ENCODE assay signal across 1 cellular context in the genomic region with DNA sequence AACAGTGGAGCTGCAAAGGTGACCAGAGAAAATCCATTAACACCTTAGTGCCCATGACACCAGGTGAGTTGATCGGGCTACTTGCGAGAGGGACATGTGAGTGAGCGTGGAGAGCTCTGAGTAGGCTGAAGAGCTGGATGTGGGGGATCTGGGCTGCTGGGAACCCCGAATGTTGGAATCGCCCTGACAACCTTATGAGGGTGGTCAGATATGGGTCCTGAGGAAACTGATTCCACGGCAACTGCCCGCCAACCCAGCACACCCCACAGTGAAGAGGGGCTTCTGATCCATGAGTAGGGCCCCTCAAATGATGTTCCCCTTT.
TF ChIP-seq lines count a peak whose summit lies in the region.

No MANE protein-coding gene starts in this region.

TF ChIP-seq in K562, 482 proteins besides CTCF, POLR2A, EP300 and RAD21 (continued from another document and continues in another):
- TF ChIP-seq ZNF707 (CRISPR knock-in tag; conservative IDR thresholded peaks at IDR 0.05), result no peak
- no peak for TF ChIP-seq MTA3 (IDR thresholded peaks at IDR 0.05; ENCODE audit: borderline replicate concordance)
- TF ChIP-seq, protein P1, sequence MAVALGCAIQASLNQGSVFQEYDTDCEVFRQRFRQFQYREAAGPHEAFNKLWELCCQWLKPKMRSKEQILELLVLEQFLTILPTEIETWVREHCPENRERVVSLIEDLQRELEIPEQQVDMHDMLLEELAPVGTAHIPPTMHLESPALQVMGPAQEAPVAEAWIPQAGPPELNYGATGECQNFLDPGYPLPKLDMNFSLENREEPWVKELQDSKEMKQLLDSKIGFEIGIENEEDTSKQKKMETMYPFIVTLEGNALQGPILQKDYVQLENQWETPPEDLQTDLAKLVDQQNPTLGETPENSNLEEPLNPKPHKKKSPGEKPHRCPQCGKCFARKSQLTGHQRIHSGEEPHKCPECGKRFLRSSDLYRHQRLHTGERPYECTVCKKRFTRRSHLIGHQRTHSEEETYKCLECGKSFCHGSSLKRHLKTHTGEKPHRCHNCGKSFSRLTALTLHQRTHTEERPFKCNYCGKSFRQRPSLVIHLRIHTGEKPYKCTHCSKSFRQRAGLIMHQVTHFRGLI (CRISPR knock-in tag; IDR thresholded peaks at IDR 0.05), result no peak
- TF ChIP-seq, protein P2, sequence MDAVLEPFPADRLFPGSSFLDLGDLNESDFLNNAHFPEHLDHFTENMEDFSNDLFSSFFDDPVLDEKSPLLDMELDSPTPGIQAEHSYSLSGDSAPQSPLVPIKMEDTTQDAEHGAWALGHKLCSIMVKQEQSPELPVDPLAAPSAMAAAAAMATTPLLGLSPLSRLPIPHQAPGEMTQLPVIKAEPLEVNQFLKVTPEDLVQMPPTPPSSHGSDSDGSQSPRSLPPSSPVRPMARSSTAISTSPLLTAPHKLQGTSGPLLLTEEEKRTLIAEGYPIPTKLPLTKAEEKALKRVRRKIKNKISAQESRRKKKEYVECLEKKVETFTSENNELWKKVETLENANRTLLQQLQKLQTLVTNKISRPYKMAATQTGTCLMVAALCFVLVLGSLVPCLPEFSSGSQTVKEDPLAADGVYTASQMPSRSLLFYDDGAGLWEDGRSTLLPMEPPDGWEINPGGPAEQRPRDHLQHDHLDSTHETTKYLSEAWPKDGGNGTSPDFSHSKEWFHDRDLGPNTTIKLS (IDR thresholded peaks at IDR 0.05; ENCODE audit: borderline replicate concordance, low read depth), result peak; percentile 62; the same call in 1 of the 2 replicates
- no peak for TF ChIP-seq DMBX1 (CRISPR knock-in tag; IDR thresholded peaks at IDR 0.05; ENCODE audit: borderline replicate concordance)
- TF ChIP-seq BRCA1 (IDR thresholded peaks at IDR 0.05), result no peak
- no peak for TF ChIP-seq BRCA1 (CRISPR knock-in tag; IDR thresholded peaks at IDR 0.05)
- no peak for TF ChIP-seq ZNF639 (CRISPR knock-in tag; conservative IDR thresholded peaks at IDR 0.05 in 1 of 2, IDR thresholded peaks at IDR 0.05 in 1 of 2)
- TF ChIP-seq, protein P3, sequence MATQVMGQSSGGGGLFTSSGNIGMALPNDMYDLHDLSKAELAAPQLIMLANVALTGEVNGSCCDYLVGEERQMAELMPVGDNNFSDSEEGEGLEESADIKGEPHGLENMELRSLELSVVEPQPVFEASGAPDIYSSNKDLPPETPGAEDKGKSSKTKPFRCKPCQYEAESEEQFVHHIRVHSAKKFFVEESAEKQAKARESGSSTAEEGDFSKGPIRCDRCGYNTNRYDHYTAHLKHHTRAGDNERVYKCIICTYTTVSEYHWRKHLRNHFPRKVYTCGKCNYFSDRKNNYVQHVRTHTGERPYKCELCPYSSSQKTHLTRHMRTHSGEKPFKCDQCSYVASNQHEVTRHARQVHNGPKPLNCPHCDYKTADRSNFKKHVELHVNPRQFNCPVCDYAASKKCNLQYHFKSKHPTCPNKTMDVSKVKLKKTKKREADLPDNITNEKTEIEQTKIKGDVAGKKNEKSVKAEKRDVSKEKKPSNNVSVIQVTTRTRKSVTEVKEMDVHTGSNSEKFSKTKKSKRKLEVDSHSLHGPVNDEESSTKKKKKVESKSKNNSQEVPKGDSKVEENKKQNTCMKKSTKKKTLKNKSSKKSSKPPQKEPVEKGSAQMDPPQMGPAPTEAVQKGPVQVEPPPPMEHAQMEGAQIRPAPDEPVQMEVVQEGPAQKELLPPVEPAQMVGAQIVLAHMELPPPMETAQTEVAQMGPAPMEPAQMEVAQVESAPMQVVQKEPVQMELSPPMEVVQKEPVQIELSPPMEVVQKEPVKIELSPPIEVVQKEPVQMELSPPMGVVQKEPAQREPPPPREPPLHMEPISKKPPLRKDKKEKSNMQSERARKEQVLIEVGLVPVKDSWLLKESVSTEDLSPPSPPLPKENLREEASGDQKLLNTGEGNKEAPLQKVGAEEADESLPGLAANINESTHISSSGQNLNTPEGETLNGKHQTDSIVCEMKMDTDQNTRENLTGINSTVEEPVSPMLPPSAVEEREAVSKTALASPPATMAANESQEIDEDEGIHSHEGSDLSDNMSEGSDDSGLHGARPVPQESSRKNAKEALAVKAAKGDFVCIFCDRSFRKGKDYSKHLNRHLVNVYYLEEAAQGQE (CRISPR knock-in tag; IDR thresholded peaks at IDR 0.05; ENCODE audit: low read depth), result no peak
- TF ChIP-seq NELFE (IDR thresholded peaks at IDR 0.05; ENCODE audit: insufficient read depth, insufficient read length), result no peak
- 0 out of 2 replicates have a peak, but pooled peaks have one; percentile 10 for TF ChIP-seq ZEB2 (IDR thresholded peaks at IDR 0.05)
- TF ChIP-seq, protein P4, sequence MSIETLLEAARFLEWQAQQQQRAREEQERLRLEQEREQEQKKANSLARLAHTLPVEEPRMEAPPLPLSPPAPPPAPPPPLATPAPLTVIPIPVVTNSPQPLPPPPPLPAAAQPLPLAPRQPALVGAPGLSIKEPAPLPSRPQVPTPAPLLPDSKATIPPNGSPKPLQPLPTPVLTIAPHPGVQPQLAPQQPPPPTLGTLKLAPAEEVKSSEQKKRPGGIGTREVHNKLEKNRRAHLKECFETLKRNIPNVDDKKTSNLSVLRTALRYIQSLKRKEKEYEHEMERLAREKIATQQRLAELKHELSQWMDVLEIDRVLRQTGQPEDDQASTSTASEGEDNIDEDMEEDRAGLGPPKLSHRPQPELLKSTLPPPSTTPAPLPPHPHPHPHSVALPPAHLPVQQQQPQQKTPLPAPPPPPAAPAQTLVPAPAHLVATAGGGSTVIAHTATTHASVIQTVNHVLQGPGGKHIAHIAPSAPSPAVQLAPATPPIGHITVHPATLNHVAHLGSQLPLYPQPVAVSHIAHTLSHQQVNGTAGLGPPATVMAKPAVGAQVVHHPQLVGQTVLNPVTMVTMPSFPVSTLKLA (conservative IDR thresholded peaks at IDR 0.05), result peak in 1 of 2 experiments; percentile 6; a peak in 2 of 4 replicates
- no peak for TF ChIP-seq SNAPC5 (CRISPR knock-in tag; IDR thresholded peaks at IDR 0.05)
- peak; percentile 34; the same call in 1 of the 2 replicates for TF ChIP-seq HDAC2 (IDR thresholded peaks at IDR 0.05)
- no peak for TF ChIP-seq NEUROD1 (IDR thresholded peaks at IDR 0.05; ENCODE audit: borderline replicate concordance, low read depth, low read length, partially characterized antibody)
- TF ChIP-seq NCOR1 (IDR thresholded peaks at IDR 0.05), result no peak
- 0 out of 2 replicates have a peak, but pooled peaks have one; percentile 49 for TF ChIP-seq MIER1 (IDR thresholded peaks at IDR 0.05; ENCODE audit: low read depth)
- 0 out of 2 replicates have a peak, but pooled peaks have one; percentile 47 for TF ChIP-seq NFRKB (IDR thresholded peaks at IDR 0.05; ENCODE audit: low read depth)
- TF ChIP-seq ZC3H4 (CRISPR knock-in tag; IDR thresholded peaks at IDR 0.05; ENCODE audit: borderline replicate concordance), result no peak
- TF ChIP-seq EZH2 (IDR thresholded peaks at IDR 0.05; ENCODE audit: borderline replicate concordance, low read depth, low read length), result no peak
- 0 out of 4 replicates have a peak, but pooled peaks of 1 of the 2 experiments have one; percentile 46 for TF ChIP-seq HDAC1 (IDR thresholded peaks at IDR 0.05)
- TF ChIP-seq RHOXF2B (CRISPR knock-in tag; conservative IDR thresholded peaks at IDR 0.05), result 0 out of 2 replicates have a peak, but pooled peaks have one; percentile 26
- 0 out of 2 replicates have a peak, but pooled peaks have one; percentile 62 for TF ChIP-seq ZBTB40 (IDR thresholded peaks at IDR 0.05)
- TF ChIP-seq ZBTB40 (CRISPR knock-in tag; IDR thresholded peaks at IDR 0.05), result no peak
